Comparison of ENCODE assay signal across 20 cellular contexts in genomic region chr12:5716221-5716620, GRCh38.
DNase-seq lines count a peak whose midpoint lies in the region; ATAC-seq, FAIRE-seq and TF ChIP-seq lines count a peak whose summit lies in the region.
"Had no signal": no experiment of that assay in that cellular context is flagged by ENCODE, and none has a peak within 500 bp of the region (broad histone marks: within the 10 kb centered on the region; RNA-seq: fewer than 3 reads in every experiment).

No MANE protein-coding gene starts in this region.

- no CpG with 5 or more reads among the region's 1 CpG for WGBS in IMR-90 (ENCODE audit: extremely low coverage in 2 of 2, insufficient read length in 1 of 2), 2 experiments

- no peak overlapping the region for H3K14ac ChIP-seq in IMR-90 (replicated peaks; ENCODE audit: low read depth, low read length)

- H4K20me1 ChIP-seq in IMR-90 (ENCODE audit: insufficient read depth, low read length): no peaks in the 10 kb centered on the region

- no peak overlapping the region for H2AK9ac ChIP-seq in IMR-90 (replicated peaks; ENCODE audit: low read depth, low read length, poor library complexity)

- no peak for TF ChIP-seq CTCF in IMR-90 (conservative IDR thresholded peaks at IDR 0.05; ENCODE audit: low read depth, low read length)
- TF ChIP-seq CTCF in mucosa of descending colon (IDR thresholded peaks at IDR 0.05): no peak

- CTCF ChIA-PET in IMR-90 (lab: Yijun Ruan, JAX): interaction anchor here (1.5 kb wide), 1 partner anchor 29 kb away, joined by 5 read pairs; no protein-coding TSS in a partner anchor

- H3K23ac ChIP-seq in IMR-90 (ENCODE audit: low read depth, low read length): no peak overlapping the region

- H3K4ac ChIP-seq in IMR-90 (ENCODE audit: low read depth, low read length): no peak overlapping the region

- no peak overlapping the region for H4K8ac ChIP-seq in IMR-90 (ENCODE audit: low read depth in 2 of 2, low read length in 2 of 2)

- no peaks in the 10 kb centered on the region for H3K9me1 ChIP-seq in IMR-90 (ENCODE audit: insufficient read depth, low read length)

- in situ Hi-C loops in ACHN (cut with HindIII; ENCODE audit: low pct_ligation_motif_present, low pct_unique_long_range_greater_than_20kb, low sequenced_read_pairs) (no loop called here), IMR-90 (cut with MboI; ENCODE audit: low sequenced_read_pairs) (no loop called here)

- peak; percentile 49 for ATAC-seq in IMR-90 (ENCODE audit: low read depth)
- ATAC-seq in mucosa of descending colon: peak; percentile 82
- ATAC-seq: activated T-helper 17 cell treated with anti-CD3 and anti-CD28 coated beads, Interleukin-2, amount 50 U/mL, for 72 hours; naive thymus-derived CD8-positive, alpha-beta T cell; T-helper 17 cell had no signal

- H3K56ac ChIP-seq in IMR-90 (ENCODE audit: extremely low read depth, insufficient read depth, low read length): no peak overlapping the region

- no peak overlapping the region for H4K5ac ChIP-seq in IMR-90 (ENCODE audit: low read depth, low read length)

- intact Hi-C loops in IMR-90 (cut with micrococcal nuclease) (no loop called here), mucosa of descending colon (cut with DNase I, micrococcal nuclease) (no loop called here)

- H3K9ac ChIP-seq in IMR-90 (ENCODE audit: low read depth, low read length): no peak overlapping the region
- H3K9ac ChIP-seq: parathyroid adenoma had no signal

- H3K27me3 ChIP-seq in IMR-90 (ENCODE audit: control insufficient read depth, insufficient read depth, low read length): peaks cover 47% of the 10 kb centered on the region
- H3K27me3 ChIP-seq: thyroid gland had no signal

- no TSS peak for BruUV-seq in IMR-90 (replicated peaks; lab: Mats Ljungman, UMichigan)

- H2AK5ac ChIP-seq in IMR-90 (ENCODE audit: low read depth, low read length): no peak overlapping the region

- H2AFZ ChIP-seq in IMR-90 (replicated peaks; ENCODE audit: low read length, poor library complexity): no peak overlapping the region
- H2AFZ ChIP-seq: parathyroid adenoma had no signal

- H3K9me3 ChIP-seq in IMR-90 (ENCODE audit: control insufficient read depth, insufficient read depth, low read length) (no peaks in the 10 kb centered on the region), mucosa of descending colon (no peaks in the 10 kb centered on the region)
- H3K9me3 ChIP-seq: spleen, thyroid gland had no signal

- no peak overlapping the region for H3K18ac ChIP-seq in IMR-90 (ENCODE audit: low read depth, low read length)

- dilution Hi-C loops in IMR-90 (cut with HindIII; ENCODE audit: low sequenced_read_pairs, unreplicated experiment): no loop called here

- no peaks in the 10 kb centered on the region for H3K4me1 ChIP-seq in IMR-90 (ENCODE audit: control insufficient read depth, insufficient read depth, low read length)
- H3K4me1 ChIP-seq in mucosa of descending colon (ENCODE audit: low read depth): peaks cover 21% of the 10 kb centered on the region
- H3K4me1 ChIP-seq: parathyroid adenoma, thyroid gland had no signal

- TF ChIP-seq POLR2A in IMR-90 (IDR thresholded peaks at IDR 0.05; ENCODE audit: low read depth, low read length): no peak

- H2BK15ac ChIP-seq in IMR-90 (ENCODE audit: low read depth, low read length): no peak overlapping the region

- H3K4me3 ChIP-seq in IMR-90 (ENCODE audit: insufficient read depth, low read depth, low read length) (no peak overlapping the region), mucosa of descending colon (no peak overlapping the region)
- H3K4me3 ChIP-seq: lung, spleen, thyroid gland had no signal

- no peak overlapping the region for H2BK120ac ChIP-seq in IMR-90 (ENCODE audit: low read depth, low read length)

- H4K91ac ChIP-seq in IMR-90 (ENCODE audit: insufficient read depth, low read depth, low read length): no peak overlapping the region

- POLR2A ChIA-PET in IMR-90 (lab: Charles Lee; ENCODE audit: unreplicated experiment): interaction anchor here (0.6 kb wide), 1 partner anchor 65 kb away, joined by 8 read pairs; no protein-coding TSS in a partner anchor

- FAIRE-seq in frontal cortex (lab: Jason Lieb, UNC): no peak
- FAIRE-seq in urothelium cell line (lab: Jason Lieb, UNC): no peak
- FAIRE-seq: endometrium had no signal

- H3K79me1 ChIP-seq in IMR-90 (ENCODE audit: low read depth in 1 of 2, low read length in 2 of 2): no peaks in the 10 kb centered on the region

- H2BK20ac ChIP-seq in IMR-90 (ENCODE audit: low read depth, low read length): no peak overlapping the region

- H3K36me3 ChIP-seq in IMR-90 (ENCODE audit: control insufficient read depth, insufficient read depth, low read length) (no peaks in the 10 kb centered on the region), mucosa of descending colon (ENCODE audit: low read depth) (no peaks in the 10 kb centered on the region)
- H3K36me3 ChIP-seq: spleen, thyroid gland had no signal

- no peak overlapping the region for H3K27ac ChIP-seq in IMR-90 (ENCODE audit: insufficient read depth, low read length)
- H3K27ac ChIP-seq: parathyroid adenoma, thyroid gland had no signal

- no peak for TF ChIP-seq RAD21 in IMR-90 (IDR thresholded peaks at IDR 0.05; ENCODE audit: low read length)

- DNase-seq in ACHN (peak; percentile 91), IMR-90 (peak; percentile 43), glomerular visceral epithelial cell (ENCODE audit: extremely low spot score) (peak; percentile 87), mucosa of descending colon (peak in 1 of 3 donors; percentile 21), frontal cortex (ENCODE audit: low spot score in 2 of 2) (no peak), urothelium cell line (ENCODE audit: low spot score) (no peak)
- DNase-seq in stimulated activated CD4-positive, alpha-beta T cell treated with anti-CD3 and anti-CD28 coated beads, Interleukin-2, amount 100 ng/mL, for 24 hours: no peak
- no peak for DNase-seq in activated effector memory CD4-positive, alpha-beta T cell treated with Interleukin-2 at 50 U/mL for 16 hours
- DNase-seq: 8988T; HFFc6; naive thymus-derived CD8-positive, alpha-beta T cell; NCI-H146; SIG-M5; spleen; T-helper 17 cell; thyroid gland had no signal

- no peak overlapping the region for H3K4me2 ChIP-seq in IMR-90 (ENCODE audit: low read depth, low read length)

- no peak overlapping the region for H2BK5ac ChIP-seq in IMR-90 (ENCODE audit: low read depth, low read length, poor library complexity, severe bottlenecking)

TF ChIP-seq in IMR-90, 13 proteins besides CTCF, POLR2A, EP300 and RAD21:
- TF ChIP-seq USF2 (IDR thresholded peaks at IDR 0.05; ENCODE audit: low read depth, low read length) (no peak), FOS (IDR thresholded peaks at IDR 0.05; ENCODE audit: low read depth, low read length) (no peak), MXI1 (IDR thresholded peaks at IDR 0.05; ENCODE audit: borderline replicate concordance, low read depth, low read length) (no peak)

Comparison
In these comparisons a context has a peak if more than half of its experiments do, and no peak if none do; other contexts are left out.
1. DNase-seq: peak in ACHN (single experiment), IMR-90 (single experiment) and glomerular visceral epithelial cell (single experiment); none in stimulated activated CD4-positive, alpha-beta T cell treated with anti-CD3 and anti-CD28 coated beads, Interleukin-2, amount 100 ng/mL, for 24 hours (0 of 2), frontal cortex (0 of 2), activated effector memory CD4-positive, alpha-beta T cell treated with Interleukin-2 at 50 U/mL for 16 hours (single experiment) and urothelium cell line (single experiment).